7 cellular contexts compared by ENCODE assay signal in the genomic region with DNA sequence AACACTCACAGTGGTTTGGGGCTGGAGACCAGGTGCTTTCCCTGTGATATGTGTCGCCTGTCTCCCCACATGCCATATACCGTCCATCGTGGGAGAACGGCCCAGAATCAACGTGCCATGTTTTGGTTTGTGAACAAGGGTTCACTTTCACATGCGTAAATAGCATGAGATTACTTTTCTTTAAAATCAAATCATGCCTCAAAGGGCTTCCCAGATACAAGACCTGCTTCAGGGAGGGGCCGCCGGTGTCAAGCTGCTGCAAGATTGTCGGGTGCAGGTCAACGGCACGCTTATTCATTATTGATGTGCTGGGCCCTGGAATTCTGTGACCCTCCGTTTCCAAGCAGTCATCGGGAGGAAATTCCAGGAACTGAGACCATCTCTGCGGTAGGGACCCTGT.
"Had no signal": no experiment of that assay in that cellular context is flagged by ENCODE, and none has a peak within 500 bp of the region (broad histone marks: within the 10 kb centered on the region; RNA-seq: fewer than 3 reads in every experiment).

No MANE protein-coding gene starts in this region.

- DNase-seq: IMR-90, KBM-7, KG1 had no signal

- H3K27ac ChIP-seq: HL-60, KMS-11 had no signal

- H3K4me3 ChIP-seq: K562 had no signal

- ATAC-seq: HepG2, K562 had no signal

- H3K4me2 ChIP-seq: KMS-11 had no signal
